8 cellular contexts compared by ENCODE assay signal in the genomic region with DNA sequence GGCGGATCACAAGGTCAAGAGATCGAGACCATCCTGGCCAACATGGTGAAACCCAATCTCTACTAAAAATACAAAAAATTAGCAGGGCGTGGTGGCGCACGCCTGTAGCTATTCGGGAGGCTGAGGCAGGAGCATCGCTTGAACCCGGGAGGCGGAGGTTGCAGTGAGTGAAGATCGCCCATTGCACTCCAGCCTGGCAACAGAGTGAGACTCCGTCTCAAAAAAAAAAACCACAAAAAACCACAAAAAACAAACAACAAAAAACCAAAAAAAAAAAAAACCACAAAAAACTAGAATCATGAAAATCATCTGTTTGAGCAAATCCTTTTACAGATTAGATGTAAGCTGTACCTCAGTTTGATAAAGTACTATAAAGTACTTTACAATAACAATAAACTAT. TPM values are rescaled to one million over a fixed set of nuclear protein-coding genes. Genes with fewer than 3 reads are reported as not detected.
DNase-seq lines count a peak whose midpoint lies in the region; ATAC-seq, FAIRE-seq and TF ChIP-seq lines count a peak whose summit lies in the region.
"Not testable (repeated sequence)": the region's sequence is repeated elsewhere in the genome, so short reads cannot be mapped to it uniquely, and the experiment has no call there.

No MANE protein-coding gene starts in this region.

- not testable (repeated sequence) for BruUV-seq in Panc1 (replicated peaks; lab: Mats Ljungman, UMichigan)

- H3K9me3 ChIP-seq in HAP-1; Panc1 (ENCODE audit: control insufficient read depth, insufficient read depth, low read depth, low read length); gastroesophageal sphincter; muscle layer of colon (ENCODE audit: low read length); skeletal muscle tissue (ENCODE audit: control insufficient read depth in 3 of 3, low read length in 3 of 3): not testable (repeated sequence)

- H3K27me3 ChIP-seq in ACC112 (ENCODE audit: insufficient read depth, low read length); HAP-1 (ENCODE audit: low read depth); Panc1 (ENCODE audit: control insufficient read depth, insufficient read depth, low read length); bronchial epithelial cell (ENCODE audit: control insufficient read depth, insufficient read depth, low read length); gastroesophageal sphincter; muscle layer of colon (ENCODE audit: control insufficient read depth in 1 of 2, insufficient read depth in 2 of 2, low read length in 2 of 2); skeletal muscle tissue (ENCODE audit: control insufficient read depth in 3 of 3, insufficient read depth in 3 of 3, low read length in 3 of 3): not testable (repeated sequence)

- H3K4me1 ChIP-seq in ACC112 (ENCODE audit: control insufficient read depth, insufficient read depth, low read length, unreplicated experiment) (peaks cover 11% of the 10 kb centered on the region), HAP-1 (peaks cover 21% of the 10 kb centered on the region), Panc1 (ENCODE audit: control insufficient read depth, insufficient read depth, low read length) (peaks cover 23% of the 10 kb centered on the region), gastroesophageal sphincter (peaks cover 0 to 64% (median 3%) of the 10 kb centered on the region in 3 donors), muscle layer of colon (ENCODE audit: insufficient read depth, low read length) (peaks cover 27% of the 10 kb centered on the region), skeletal muscle tissue (ENCODE audit: control insufficient read depth in 3 of 3, insufficient read depth in 3 of 3, low read length in 3 of 3) (peaks cover 8 to 14% (median 14%) of the 10 kb centered on the region in 3 donors)

- peak overlapping the region; percentile 82; the same call in 1 of the 2 replicates for H3K27ac ChIP-seq in ACC112 (ENCODE audit: low read depth, low read length)
- peak overlapping the region; percentile 96 for H3K27ac ChIP-seq in Panc1 (ENCODE audit: low read length)
- peak overlapping the region; percentile 81 to 99 (median 95) for H3K27ac ChIP-seq in gastroesophageal sphincter
- H3K27ac ChIP-seq in muscle layer of colon (ENCODE audit: low read depth, low read length) = peak overlapping the region; percentile 97
- H3K27ac ChIP-seq in skeletal muscle tissue (ENCODE audit: low read depth, low read length) = peak overlapping the region; percentile 89

- H3K79me2 ChIP-seq in ACC112 (ENCODE audit: control insufficient read depth, insufficient read depth, low read length, unreplicated experiment) = peaks cover 60% of the 10 kb centered on the region

- in situ Hi-C loops in HAP-1 (cut with MboI; ENCODE audit: low sequenced_read_pairs) = loop anchor here (25.0 kb wide), 1 partner anchor 266 kb away; a partner anchor contains a TSS
- in situ Hi-C loops in Panc1 (cut with HindIII; ENCODE audit: low pct_unique_long_range_greater_than_20kb, low sequenced_read_pairs) = not testable (repeated sequence)

- H3K27me3 Mint-ChIP-seq in activated T-cell treated with anti-CD3 and anti-CD28 coated beads, Interleukin-2, amount 50 U/mL, for 24 hours = not testable (repeated sequence)

- H3K4me3 ChIP-seq in ACC112 (ENCODE audit: low read depth, low read length) (peak overlapping the region; percentile 88), HAP-1 (peak overlapping the region; percentile 67), Panc1 (ENCODE audit: low read depth in 2 of 2, low read length in 2 of 2) (peak overlapping the region; percentile 75 to 96), bronchial epithelial cell (ENCODE audit: low read depth, low read length) (peak overlapping the region; percentile 53), gastroesophageal sphincter (peak overlapping the region; percentile 45 to 75), muscle layer of colon (ENCODE audit: low read depth in 1 of 2, low read length in 2 of 2) (peak overlapping the region; percentile 76 to 88), skeletal muscle tissue (ENCODE audit: low read length in 3 of 3) (peak overlapping the region in 2 of 3 donors; percentile 81 to 89)

- peaks cover 54% of the 10 kb centered on the region for H3K4me1 Mint-ChIP-seq in activated T-cell treated with anti-CD3 and anti-CD28 coated beads, Interleukin-2, amount 50 U/mL, for 24 hours (ENCODE audit: low read depth)

- not testable (repeated sequence) for TF ChIP-seq CTCF in Panc1 (IDR thresholded peaks at IDR 0.05); bronchial epithelial cell (IDR thresholded peaks at IDR 0.05; ENCODE audit: insufficient read depth, low read length, severe bottlenecking); gastroesophageal sphincter (IDR thresholded peaks at IDR 0.05)

- WGBS in gastroesophageal sphincter (ENCODE audit: low coverage in 1 of 2), 2 donors = 20 to 48% methylated on average over 1 to 10 of the region's 11 CpGs

- intact Hi-C loops in Panc1 (cut with micrococcal nuclease; ENCODE audit: unreplicated experiment) = loop anchor here (5.0 kb wide), 1 partner anchor 259 kb away; no protein-coding TSS in a partner anchor

- H3K9ac ChIP-seq in muscle layer of colon (ENCODE audit: low read length) (peak overlapping the region; percentile 96), skeletal muscle tissue (ENCODE audit: low read depth in 1 of 3, low read length in 3 of 3) (peak overlapping the region in 2 of 3 donors; percentile 87 to 91)

- H3K36me3 Mint-ChIP-seq in activated T-cell treated with anti-CD3 and anti-CD28 coated beads, Interleukin-2, amount 50 U/mL, for 24 hours (ENCODE audit: low read depth) = peaks cover 60% of the 10 kb centered on the region

- peak in 1 of 2 experiments; percentile 23 for DNase-seq in HAP-1 (ENCODE audit: low spot score in 2 of 2)
- not testable (repeated sequence) for DNase-seq in Panc1 (ENCODE audit: low read depth, low spot score); activated T-cell treated with anti-CD3 and anti-CD28 coated beads, Interleukin-2, amount 50 U/mL, for 24 hours; bronchial epithelial cell (ENCODE audit: low read depth)

- TF ChIP-seq POLR2A in gastroesophageal sphincter (IDR thresholded peaks at IDR 0.05) = not testable (repeated sequence)

- not testable (repeated sequence) for FAIRE-seq in bronchial epithelial cell (lab: Jason Lieb, UNC)

- not testable (repeated sequence) for H2AFZ ChIP-seq in ACC112 (ENCODE audit: low read length, unreplicated experiment)

- CTCF ChIA-PET in Panc1 (lab: Charles Lee) = interaction anchor here (0.7 to 1.8 kb wide), 2 partner anchors 12 to 136 kb away, joined by 5 to 6 read pairs; no protein-coding TSS in a partner anchor

- H3K36me3 ChIP-seq in ACC112 (ENCODE audit: insufficient read depth, low read length); bronchial epithelial cell (ENCODE audit: control insufficient read depth, insufficient read depth, low read length); muscle layer of colon (ENCODE audit: insufficient read depth, low read length); skeletal muscle tissue (ENCODE audit: control insufficient read depth in 3 of 3, insufficient read depth in 3 of 3, low read length in 3 of 3): not testable (repeated sequence)
- H3K36me3 ChIP-seq in HAP-1 (replicated peaks) = peaks cover 12% of the 10 kb centered on the region
- peaks cover 12% of the 10 kb centered on the region; the same call in 1 of the 2 replicates for H3K36me3 ChIP-seq in Panc1 (ENCODE audit: control insufficient read depth, insufficient read depth, low read length)
- H3K36me3 ChIP-seq in gastroesophageal sphincter = peaks cover 0 to 12% of the 10 kb centered on the region in 2 donors

- peak overlapping the region; percentile 99 for H3K27ac Mint-ChIP-seq in activated T-cell treated with anti-CD3 and anti-CD28 coated beads, Interleukin-2, amount 50 U/mL, for 24 hours

- H3K9me3 Mint-ChIP-seq in activated T-cell treated with anti-CD3 and anti-CD28 coated beads, Interleukin-2, amount 50 U/mL, for 24 hours = not testable (repeated sequence)

- not testable (repeated sequence) for TF ChIP-seq EP300 in gastroesophageal sphincter (IDR thresholded peaks at IDR 0.05)

- not testable (repeated sequence) for ATAC-seq in Panc1, gastroesophageal sphincter

- H3K4me3 Mint-ChIP-seq in activated T-cell treated with anti-CD3 and anti-CD28 coated beads, Interleukin-2, amount 50 U/mL, for 24 hours = peak overlapping the region; percentile 96

- POLR2A ChIA-PET in Panc1 (lab: Charles Lee) = interaction anchor here (0.5 to 1.1 kb wide), 3 partner anchors 48 to 273 kb away, joined by 3 read pairs; a partner anchor contains a TSS

RNA-seq across cellular contexts. Expression of a gene that starts 1.5 kb away (rescaled TPM):
- total RNA-seq in Panc1 (2021; ENCODE audit: unreplicated experiment) = 319 TPM
- polyA plus RNA-seq in Panc1 (2012; ENCODE audit: insufficient read length) = 304 TPM
- 136 and 140 TPM in 2 replicates for total RNA-seq in bronchial epithelial cell
- 100 to 1,000 TPM; 207 to 242 (median 215) TPM for total RNA-seq in gastroesophageal sphincter
- 96.0 TPM for total RNA-seq in skeletal muscle tissue

RNA-seq across cellular contexts. Expression of a gene that starts 38.9 kb away (rescaled TPM):
- 25.2 TPM for total RNA-seq in Panc1 (2021; ENCODE audit: unreplicated experiment)
- 9.8 TPM for polyA plus RNA-seq in Panc1 (2012; ENCODE audit: insufficient read length)
- total RNA-seq in bronchial epithelial cell = 18.2 and 19.6 TPM in 2 replicates
- total RNA-seq in gastroesophageal sphincter = 10 to 100 TPM; 35.0 to 54.3 (median 45.7) TPM
- total RNA-seq in skeletal muscle tissue = 32.9 TPM

RNA-seq across cellular contexts. Expression of a gene that starts 49.9 kb away (rescaled TPM):
- total RNA-seq in Panc1 (2021; ENCODE audit: unreplicated experiment) (3,706 TPM), bronchial epithelial cell (1,106 and 1,178 TPM in 2 replicates), gastroesophageal sphincter (1,000 to 10,000 TPM; 1,097 to 2,167 (median 1,431) TPM), skeletal muscle tissue (459 TPM)
- 2,487 TPM for polyA plus RNA-seq in Panc1 (2012; ENCODE audit: insufficient read length)
